ENCODE assay signal across 18 cellular contexts in genomic region chr12:47205532-47206449, GRCh38.
DNase-seq lines count a peak whose midpoint lies in the region; ATAC-seq and TF ChIP-seq lines count a peak whose summit lies in the region.
"Had no signal": no experiment of that assay in that cellular context is flagged by ENCODE, and none has a peak within 500 bp of the region (broad histone marks: within the 10 kb centered on the region; RNA-seq: fewer than 3 reads in every experiment).

No MANE protein-coding gene starts in this region.

- peak overlapping the region; percentile 37 for H3K27ac Mint-ChIP-seq in chondrocyte (ENCODE audit: unreplicated experiment)
- H3K27ac Mint-ChIP-seq in stimulated activated naive B cell treated with anti-CD40 and anti-IgM and Interleukin-4, amounts not matched to agents 10 μg/mL and 1 μg/mL and 100 μg/mL, for 72 hours, result peak overlapping the region; percentile 93

- no peaks in the 10 kb centered on the region for H3K27me3 Mint-ChIP-seq in activated T-cell treated with anti-CD3 and anti-CD28 coated beads, Interleukin-2, amount 50 U/mL, for 4 hours (ENCODE audit: low read depth)
- no peaks in the 10 kb centered on the region for H3K27me3 Mint-ChIP-seq in chondrocyte (ENCODE audit: low read depth)
- H3K27me3 Mint-ChIP-seq in stimulated activated naive B cell treated with anti-CD40 and anti-IgM and Interleukin-4, amounts not matched to agents 10 μg/mL and 1 μg/mL and 100 μg/mL, for 72 hours, result no peaks in the 10 kb centered on the region

- no peaks in the 10 kb centered on the region for H3K36me3 ChIP-seq in SK-N-MC (ENCODE audit: insufficient read depth, low read length)
- H3K36me3 ChIP-seq: gastroesophageal sphincter, ovary had no signal

- H3K4me3 ChIP-seq in SK-N-MC, result no peak overlapping the region
- H3K4me3 ChIP-seq: gastroesophageal sphincter, ovary had no signal

- H3K4me3 Mint-ChIP-seq in activated T-cell treated with anti-CD3 and anti-CD28 coated beads, Interleukin-2, amount 50 U/mL, for 4 hours, result no peak overlapping the region
- no peak overlapping the region for H3K4me3 Mint-ChIP-seq in chondrocyte (ENCODE audit: unreplicated experiment)
- H3K4me3 Mint-ChIP-seq in stimulated activated naive B cell treated with anti-CD40 and anti-IgM and Interleukin-4, amounts not matched to agents 10 μg/mL and 1 μg/mL and 100 μg/mL, for 72 hours, result peak overlapping the region in 1 of 2 donors; percentile 1

- no peak for DNase-seq in activated T-cell treated with anti-CD3 and anti-CD28 coated beads, Interleukin-2, amount 50 U/mL, for 4 hours
- DNase-seq in activated T-cell treated with anti-CD3 and anti-CD28 coated beads for 4 hours, result no peak
- no peak for DNase-seq in SK-N-MC (ENCODE audit: low read depth, low spot score)
- no peak for DNase-seq in chondrocyte (ENCODE audit: low spot score)
- DNase-seq in stimulated activated naive B cell treated with anti-CD40 and anti-IgM and Interleukin-4, amounts not matched to agents 10 μg/mL and 1 μg/mL and 100 μg/mL, for 72 hours, result no peak
- no peak for DNase-seq in kidney glomerular epithelial cell (lab: John Stamatoyannopoulos, UW)
- DNase-seq: activated CD4-positive, CD25-positive, alpha-beta regulatory T cell; activated gamma-delta T cell treated with Interleukin-2 at 50 U/mL for 16 hours; DMS 273 treated with DMSO at 0.1 percent for 48 hours; MM.1S; NCI-H2081 treated with DMSO at 0.1 percent for 48 hours; NCI-H748 treated with DMSO at 0.1 percent for 48 hours; ovary; SHP77; small intestine had no signal

- no peaks in the 10 kb centered on the region for H3K9me3 ChIP-seq in SK-N-MC (ENCODE audit: low read depth, low read length)
- H3K9me3 ChIP-seq: gastroesophageal sphincter, ovary had no signal

- no peak overlapping the region for H3K9ac ChIP-seq in SK-N-MC (ENCODE audit: insufficient read length)

- no peak for TF ChIP-seq CTCF in chondrocyte (IDR thresholded peaks at IDR 0.05)

- H3K4me1 Mint-ChIP-seq in activated T-cell treated with anti-CD3 and anti-CD28 coated beads, Interleukin-2, amount 50 U/mL, for 4 hours (ENCODE audit: low read depth), result peaks cover 76% of the 10 kb centered on the region
- H3K4me1 Mint-ChIP-seq in chondrocyte (ENCODE audit: low read depth), result peaks cover 19% of the 10 kb centered on the region
- peaks cover 33 to 76% of the 10 kb centered on the region in 2 donors for H3K4me1 Mint-ChIP-seq in stimulated activated naive B cell treated with anti-CD40 and anti-IgM and Interleukin-4, amounts not matched to agents 10 μg/mL and 1 μg/mL and 100 μg/mL, for 72 hours

- peaks cover 62% of the 10 kb centered on the region for H3K36me3 Mint-ChIP-seq in activated T-cell treated with anti-CD3 and anti-CD28 coated beads, Interleukin-2, amount 50 U/mL, for 4 hours (ENCODE audit: insufficient read depth)
- no peaks in the 10 kb centered on the region for H3K36me3 Mint-ChIP-seq in chondrocyte (ENCODE audit: low read depth)
- peaks cover 32 to 57% of the 10 kb centered on the region in 2 donors for H3K36me3 Mint-ChIP-seq in stimulated activated naive B cell treated with anti-CD40 and anti-IgM and Interleukin-4, amounts not matched to agents 10 μg/mL and 1 μg/mL and 100 μg/mL, for 72 hours

- peak overlapping the region; percentile 30 for H3K27ac ChIP-seq in SK-N-MC
- H3K27ac ChIP-seq: gastroesophageal sphincter, ovary had no signal

- H3K9me3 Mint-ChIP-seq in activated T-cell treated with anti-CD3 and anti-CD28 coated beads, Interleukin-2, amount 50 U/mL, for 4 hours, result no peaks in the 10 kb centered on the region
- H3K9me3 Mint-ChIP-seq in chondrocyte (ENCODE audit: low read depth), result no peaks in the 10 kb centered on the region
- peaks cover 0 to 4% of the 10 kb centered on the region in 2 donors for H3K9me3 Mint-ChIP-seq in stimulated activated naive B cell treated with anti-CD40 and anti-IgM and Interleukin-4, amounts not matched to agents 10 μg/mL and 1 μg/mL and 100 μg/mL, for 72 hours

- peak; percentile 19 to 29 for ATAC-seq in activated T-cell treated with anti-CD3 and anti-CD28 coated beads, Interleukin-2, amount 50 U/mL, for 4 hours
- ATAC-seq in stimulated activated naive B cell treated with anti-CD40 and anti-IgM and Interleukin-4, amounts not matched to agents 10 μg/mL and 1 μg/mL and 100 μg/mL, for 72 hours (replicated peaks), result no peak
- ATAC-seq in GM21786 (IDR thresholded peaks at IDR 0.05; ENCODE audit: unreplicated experiment) (no peak), HG03469 (IDR thresholded peaks at IDR 0.05; ENCODE audit: unreplicated experiment) (no peak)
- ATAC-seq: gastroesophageal sphincter had no signal

Comparison
In these comparisons a context has a peak if more than half of its experiments do, and no peak if none do; other contexts are left out.
1. ATAC-seq: peak in activated T-cell treated with anti-CD3 and anti-CD28 coated beads, Interleukin-2, amount 50 U/mL, for 4 hours (2 of 2); none in stimulated activated naive B cell treated with anti-CD40 and anti-IgM and Interleukin-4, amounts not matched to agents 10 μg/mL and 1 μg/mL and 100 μg/mL, for 72 hours (0 of 2), GM21786 (single experiment) and HG03469 (single experiment).